Comparison of ENCODE assay signal across 25 cellular contexts in genomic region chr9:33175633-33176325, GRCh38.
"Had no signal": no experiment of that assay in that cellular context is flagged by ENCODE, and none has a peak within 500 bp of the region (broad histone marks: within the 10 kb centered on the region; RNA-seq: fewer than 3 reads in every experiment).

No MANE protein-coding gene starts in this region.

- H3K4me3 ChIP-seq: body of pancreas, cardiac muscle cell, left lung, mucosa of descending colon, neural progenitor cell, thyroid gland, upper lobe of right lung had no signal

- H3K27ac Mint-ChIP-seq: activated CD8-positive, alpha-beta T cell treated with anti-CD3 and anti-CD28 coated beads, Interleukin-2, amount 10 ng/mL, durations not matched to agents 7 days and 5 days; activated naive CD4-positive, alpha-beta T cell treated with anti-CD3 and anti-CD28 coated beads, Interleukin-2, amount 50 U/mL, for 24 hours; activated T-helper 1 cell treated with anti-CD3 and anti-CD28 coated beads, Interleukin-12 subunit alpha, Interleukin-12 subunit beta, Interleukin-2, Interleukin-4 antibody, amounts not matched to agents 30 ng/mL and 10 ng/mL and 1 ng/mL, durations not matched to agents 14 hours and 24 hours and 36 hours; dendritic cell treated with granulocyte-macrophage colony-stimulating factor and Interleukin-4, amounts not matched to agents 40 ng/mL and 50 ng/mL, for 4 days; neural progenitor cell; progenitor cell of endocrine pancreas; stimulated activated naive CD8-positive, alpha-beta T cell treated with anti-CD3 and anti-CD28 coated beads, Interleukin-15, Interleukin-2, amounts not matched to agents 100 ng/mL and 50 ng/mL, for 24 hours had no signal

- ATAC-seq: activated CD8-positive, alpha-beta T cell treated with anti-CD3 and anti-CD28 coated beads, Interleukin-2, amount 10 ng/mL, durations not matched to agents 7 days and 5 days; body of pancreas; left lung; mucosa of descending colon; upper lobe of right lung had no signal

- H3K27ac ChIP-seq: body of pancreas, cardiac muscle cell, left lung, neural progenitor cell, upper lobe of right lung had no signal

- H3K36me3 Mint-ChIP-seq: activated naive CD4-positive, alpha-beta T cell treated with anti-CD3 and anti-CD28 coated beads, Interleukin-2, amount 50 U/mL, for 24 hours; neural progenitor cell had no signal

- H3K27me3 ChIP-seq: body of pancreas, cardiac muscle cell, left lung, neural progenitor cell, thyroid gland, upper lobe of right lung had no signal

- H3K9ac ChIP-seq: neural progenitor cell had no signal

- H3K9me3 ChIP-seq: body of pancreas, left lung, mucosa of descending colon, thyroid gland, upper lobe of right lung had no signal

- H3K4me3 Mint-ChIP-seq: activated CD8-positive, alpha-beta T cell treated with anti-CD3 and anti-CD28 coated beads, Interleukin-2, amount 10 ng/mL, durations not matched to agents 7 days and 5 days; activated naive CD4-positive, alpha-beta T cell treated with anti-CD3 and anti-CD28 coated beads, Interleukin-2, amount 50 U/mL, for 24 hours; activated T-helper 1 cell treated with anti-CD3 and anti-CD28 coated beads, Interleukin-12 subunit alpha, Interleukin-12 subunit beta, Interleukin-2, Interleukin-4 antibody, amounts not matched to agents 30 ng/mL and 10 ng/mL and 1 ng/mL, durations not matched to agents 14 hours and 24 hours and 36 hours; dendritic cell treated with granulocyte-macrophage colony-stimulating factor and Interleukin-4, amounts not matched to agents 40 ng/mL and 50 ng/mL, for 4 days; neural progenitor cell; stimulated activated naive CD8-positive, alpha-beta T cell treated with anti-CD3 and anti-CD28 coated beads, Interleukin-15, Interleukin-2, amounts not matched to agents 100 ng/mL and 50 ng/mL, for 24 hours had no signal

- H3K9me3 Mint-ChIP-seq: activated naive CD4-positive, alpha-beta T cell treated with anti-CD3 and anti-CD28 coated beads, Interleukin-2, amount 50 U/mL, for 24 hours; activated T-helper 1 cell treated with anti-CD3 and anti-CD28 coated beads, Interleukin-12 subunit alpha, Interleukin-12 subunit beta, Interleukin-2, Interleukin-4 antibody, amounts not matched to agents 30 ng/mL and 10 ng/mL and 1 ng/mL, durations not matched to agents 14 hours and 24 hours and 36 hours; dendritic cell treated with granulocyte-macrophage colony-stimulating factor and Interleukin-4, amounts not matched to agents 40 ng/mL and 50 ng/mL, for 4 days; neural progenitor cell; stimulated activated naive CD8-positive, alpha-beta T cell treated with anti-CD3 and anti-CD28 coated beads, Interleukin-15, Interleukin-2, amounts not matched to agents 100 ng/mL and 50 ng/mL, for 24 hours had no signal

- H3K4me2 ChIP-seq: neural progenitor cell had no signal

- H3K36me3 ChIP-seq: cardiac muscle cell, left lung, neural progenitor cell, thyroid gland, upper lobe of right lung had no signal

- DNase-seq: activated CD4-positive, alpha-beta T cell treated with anti-CD3 and anti-CD28 coated beads for 1 hour; activated CD4-positive, alpha-beta T cell treated with anti-CD3 and anti-CD28 coated beads, Interleukin-2, amount 50 U/mL, for 1 hour; activated CD8-positive, alpha-beta T cell treated with anti-CD3 and anti-CD28 coated beads, Interleukin-2, amount 10 ng/mL, durations not matched to agents 7 days and 5 days; activated gamma-delta T cell treated with Interleukin-2 at 50 U/mL for 16 hours; anterior cingulate cortex; body of pancreas; effector CD4-positive, alpha-beta T cell; left lung; mammary epithelial cell; mucosa of descending colon; stimulated activated CD4-positive, alpha-beta T cell treated with anti-CD3 and anti-CD28 coated beads, Interleukin-12 subunit alpha, Interleukin-12 subunit beta, amount 100 ng/mL, for 4 hours; substantia nigra; T-helper 1 cell; thyroid gland; upper lobe of right lung had no signal

- H3K27me3 Mint-ChIP-seq: activated naive CD4-positive, alpha-beta T cell treated with anti-CD3 and anti-CD28 coated beads, Interleukin-2, amount 50 U/mL, for 24 hours; progenitor cell of endocrine pancreas; stimulated activated naive CD8-positive, alpha-beta T cell treated with anti-CD3 and anti-CD28 coated beads, Interleukin-15, Interleukin-2, amounts not matched to agents 100 ng/mL and 50 ng/mL, for 24 hours had no signal

- H3K4me1 ChIP-seq: neural progenitor cell had no signal

- FAIRE-seq: endometrium, keratinocyte, TTC549 had no signal

- H2AFZ ChIP-seq: neural progenitor cell had no signal
